17 cellular contexts compared by ENCODE assay signal in genomic region chr2:227180286-227180685, GRCh38. TPM values are rescaled to one million over a fixed set of nuclear protein-coding genes. Genes with fewer than 3 reads are reported as not detected.
DNase-seq lines count a peak whose midpoint lies in the region; ATAC-seq and TF ChIP-seq lines count a peak whose summit lies in the region.
"Had no signal": no experiment of that assay in that cellular context is flagged by ENCODE, and none has a peak within 500 bp of the region (broad histone marks: within the 10 kb centered on the region; RNA-seq: fewer than 3 reads in every experiment).

No MANE protein-coding gene starts in this region.

- BruUV-seq in PC-3 (replicated peaks; lab: Mats Ljungman, UMichigan), result no TSS peak

- H3K9ac ChIP-seq in PC-3 (ENCODE audit: low read length), result no peak overlapping the region
- H3K9ac ChIP-seq in neural progenitor cell, result no peak overlapping the region

- H3K9me3 ChIP-seq in PC-3 (ENCODE audit: low read length) (no peaks in the 10 kb centered on the region), neural progenitor cell (ENCODE audit: low read depth) (no peaks in the 10 kb centered on the region), thyroid gland (no peaks in the 10 kb centered on the region)
- H3K9me3 ChIP-seq: neutrophil, transverse colon had no signal

- no peaks in the 10 kb centered on the region for H3K4me1 ChIP-seq in PC-3 (ENCODE audit: insufficient read depth, low read length)
- peaks cover 5% of the 10 kb centered on the region for H3K4me1 ChIP-seq in neural progenitor cell
- peaks cover 42 to 51% of the 10 kb centered on the region in 2 donors for H3K4me1 ChIP-seq in thyroid gland
- H3K4me1 ChIP-seq: esophagus muscularis mucosa, transverse colon had no signal

- H3K27me3 Mint-ChIP-seq in neural progenitor cell (ENCODE audit: insufficient read depth, low read depth), result no peaks in the 10 kb centered on the region
- no peaks in the 10 kb centered on the region for H3K27me3 Mint-ChIP-seq in activated T-cell treated with anti-CD3 and anti-CD28 coated beads, Interleukin-2, amount 50 U/mL, for 72 hours (ENCODE audit: low read depth)
- peaks cover 3 to 11% of the 10 kb centered on the region in 2 donors for H3K27me3 Mint-ChIP-seq in natural killer cell treated with Interleukin-12 subunit alpha and Interleukin-12 subunit beta and Interleukin-15 and Interleukin-18, amount 100 ng/mL, for 72 hours
- H3K27me3 Mint-ChIP-seq: dendritic cell treated with granulocyte-macrophage colony-stimulating factor and Interleukin-4, amounts not matched to agents 40 ng/mL and 50 ng/mL, for 4 days had no signal

- no peak for TF ChIP-seq CTCF in PC-3 (conservative IDR thresholded peaks at IDR 0.05; ENCODE audit: low read depth, low read length)
- no peak for TF ChIP-seq CTCF in neural progenitor cell (IDR thresholded peaks at IDR 0.05)
- no peak for TF ChIP-seq CTCF in thyroid gland (IDR thresholded peaks at IDR 0.05)

- H3K79me2 ChIP-seq in PC-3 (ENCODE audit: low read length) (no peaks in the 10 kb centered on the region), neural progenitor cell (ENCODE audit: low read depth) (no peaks in the 10 kb centered on the region)

- H3K4me2 ChIP-seq in PC-3 (ENCODE audit: low read length), result no peak overlapping the region
- no peak overlapping the region for H3K4me2 ChIP-seq in neural progenitor cell

- CTCF ChIA-PET in PC-3 (lab: Charles Lee), result no interaction called here

- 15 to 25% methylated on average over 6 of the region's 6 CpGs for WGBS in thyroid gland, 2 donors

- H3K4me3 ChIP-seq in PC-3 (ENCODE audit: low read length), result no peak overlapping the region
- H3K4me3 ChIP-seq in neural progenitor cell, result no peak overlapping the region
- H3K4me3 ChIP-seq in thyroid gland (replicated peaks in 1 of 3), result no peak overlapping the region
- H3K4me3 ChIP-seq: esophagus muscularis mucosa, transverse colon had no signal

- H4K20me1 ChIP-seq in PC-3 (ENCODE audit: low read length), result no peaks in the 10 kb centered on the region
- H4K20me1 ChIP-seq in neural progenitor cell (ENCODE audit: low read depth), result no peaks in the 10 kb centered on the region

- H2AFZ ChIP-seq in PC-3 (ENCODE audit: low read length), result 0 out of 2 replicates have a peak overlapping the region, but pooled peaks have one; percentile 20
- peak overlapping the region; percentile 41 for H2AFZ ChIP-seq in neural progenitor cell (replicated peaks)

- H3K4me1 Mint-ChIP-seq in neural progenitor cell, result peaks cover 9% of the 10 kb centered on the region
- no peaks in the 10 kb centered on the region for H3K4me1 Mint-ChIP-seq in activated T-cell treated with anti-CD3 and anti-CD28 coated beads, Interleukin-2, amount 50 U/mL, for 72 hours (ENCODE audit: low read depth)
- no peaks in the 10 kb centered on the region for H3K4me1 Mint-ChIP-seq in natural killer cell treated with Interleukin-12 subunit alpha and Interleukin-12 subunit beta and Interleukin-15 and Interleukin-18, amount 100 ng/mL, for 72 hours (ENCODE audit: low read depth in 2 of 2)
- H3K4me1 Mint-ChIP-seq: CD4-positive, CD25-positive, alpha-beta regulatory T cell had no signal

- no peaks in the 10 kb centered on the region for H3K36me3 Mint-ChIP-seq in neural progenitor cell
- H3K36me3 Mint-ChIP-seq in activated T-cell treated with anti-CD3 and anti-CD28 coated beads, Interleukin-2, amount 50 U/mL, for 72 hours (ENCODE audit: insufficient read depth in 2 of 2), result no peaks in the 10 kb centered on the region
- no peaks in the 10 kb centered on the region for H3K36me3 Mint-ChIP-seq in natural killer cell treated with Interleukin-12 subunit alpha and Interleukin-12 subunit beta and Interleukin-15 and Interleukin-18, amount 100 ng/mL, for 72 hours
- H3K36me3 Mint-ChIP-seq: CD4-positive, CD25-positive, alpha-beta regulatory T cell had no signal

- H3K36me3 ChIP-seq in PC-3 (ENCODE audit: low read depth, low read length) (no peaks in the 10 kb centered on the region), neural progenitor cell (no peaks in the 10 kb centered on the region), thyroid gland (no peaks in the 10 kb centered on the region)
- H3K36me3 ChIP-seq: esophagus muscularis mucosa, neutrophil, transverse colon had no signal

- DNase-seq in PC-3, result no peak
- peak; percentile 23 for DNase-seq in foreskin melanocyte
- no peak for DNase-seq in neural progenitor cell (ENCODE audit: low spot score)
- peak; percentile 94 to 95 for DNase-seq in thyroid gland
- no peak for DNase-seq in activated T-cell treated with anti-CD3 and anti-CD28 coated beads, Interleukin-2, amount 50 U/mL, for 72 hours
- no peak for DNase-seq in natural killer cell treated with Interleukin-12 subunit alpha and Interleukin-12 subunit beta and Interleukin-15 and Interleukin-18, amount 100 ng/mL, for 72 hours (ENCODE audit: low spot score)
- no peak for DNase-seq in SHP77 (lab: John Stamatoyannopoulos, UW)
- DNase-seq: activated CD4-positive, alpha-beta T cell treated with anti-CD3 and anti-CD28 coated beads for 48 hours; activated T-cell treated with anti-CD3 and anti-CD28 coated beads, Interleukin-2, amount 50 U/mL, for 1 hour; CD4-positive, CD25-positive, alpha-beta regulatory T cell; NCI-H2029; T-helper 9 cell; transverse colon had no signal

- no peaks in the 10 kb centered on the region for H3K9me3 Mint-ChIP-seq in neural progenitor cell
- H3K9me3 Mint-ChIP-seq in activated T-cell treated with anti-CD3 and anti-CD28 coated beads, Interleukin-2, amount 50 U/mL, for 72 hours, result no peaks in the 10 kb centered on the region
- H3K9me3 Mint-ChIP-seq in natural killer cell treated with Interleukin-12 subunit alpha and Interleukin-12 subunit beta and Interleukin-15 and Interleukin-18, amount 100 ng/mL, for 72 hours, result no peaks in the 10 kb centered on the region
- H3K9me3 Mint-ChIP-seq: dendritic cell treated with granulocyte-macrophage colony-stimulating factor and Interleukin-4, amounts not matched to agents 40 ng/mL and 50 ng/mL, for 4 days had no signal

- H3K27ac ChIP-seq in PC-3 (ENCODE audit: low read length), result no peak overlapping the region
- H3K27ac ChIP-seq in neural progenitor cell, result no peak overlapping the region
- H3K27ac ChIP-seq in thyroid gland, result peak overlapping the region; percentile 68 to 86 (median 74)
- H3K27ac ChIP-seq: esophagus muscularis mucosa, neutrophil, transverse colon had no signal

- H3K4me3 Mint-ChIP-seq in neural progenitor cell, result no peak overlapping the region
- H3K4me3 Mint-ChIP-seq in activated T-cell treated with anti-CD3 and anti-CD28 coated beads, Interleukin-2, amount 50 U/mL, for 72 hours, result no peak overlapping the region
- no peak overlapping the region for H3K4me3 Mint-ChIP-seq in natural killer cell treated with Interleukin-12 subunit alpha and Interleukin-12 subunit beta and Interleukin-15 and Interleukin-18, amount 100 ng/mL, for 72 hours
- H3K4me3 Mint-ChIP-seq: CD4-positive, CD25-positive, alpha-beta regulatory T cell; dendritic cell treated with granulocyte-macrophage colony-stimulating factor and Interleukin-4, amounts not matched to agents 40 ng/mL and 50 ng/mL, for 4 days had no signal

- TF ChIP-seq POLR2A in thyroid gland (IDR thresholded peaks at IDR 0.05), result peak in 1 of 2 donors; percentile 56

- ATAC-seq in PC-3, result no peak
- no peak for ATAC-seq in activated T-cell treated with anti-CD3 and anti-CD28 coated beads, Interleukin-2, amount 50 U/mL, for 72 hours (replicated peaks in 1 of 2)
- no peak for ATAC-seq in natural killer cell treated with Interleukin-12 subunit alpha and Interleukin-12 subunit beta and Interleukin-15 and Interleukin-18, amount 100 ng/mL, for 72 hours

- H3K27me3 ChIP-seq in PC-3 (ENCODE audit: low read length), result no peaks in the 10 kb centered on the region
- H3K27me3 ChIP-seq in neural progenitor cell, result no peaks in the 10 kb centered on the region
- no peaks in the 10 kb centered on the region for H3K27me3 ChIP-seq in thyroid gland
- H3K27me3 ChIP-seq: esophagus muscularis mucosa, neutrophil, transverse colon had no signal

- no peak overlapping the region for H3K27ac Mint-ChIP-seq in neural progenitor cell
- no peak overlapping the region for H3K27ac Mint-ChIP-seq in activated T-cell treated with anti-CD3 and anti-CD28 coated beads, Interleukin-2, amount 50 U/mL, for 72 hours
- H3K27ac Mint-ChIP-seq in natural killer cell treated with Interleukin-12 subunit alpha and Interleukin-12 subunit beta and Interleukin-15 and Interleukin-18, amount 100 ng/mL, for 72 hours, result no peak overlapping the region
- H3K27ac Mint-ChIP-seq: CD4-positive, CD25-positive, alpha-beta regulatory T cell; dendritic cell treated with granulocyte-macrophage colony-stimulating factor and Interleukin-4, amounts not matched to agents 40 ng/mL and 50 ng/mL, for 4 days had no signal

- intact Hi-C loops in PC-3 (cut with micrococcal nuclease), result no loop called here
- intact Hi-C loops in thyroid gland (cut with DNase I), result no loop called here

- H3K9me2 ChIP-seq in PC-3 (replicated peaks; ENCODE audit: low read length), result no peaks in the 10 kb centered on the region

- POLR2A ChIA-PET in PC-3 (lab: Charles Lee; ENCODE audit: unreplicated experiment), result no interaction called here

- H3F3A ChIP-seq in PC-3 (ENCODE audit: low read length, unreplicated experiment) (no peaks in the 10 kb centered on the region), neural progenitor cell (ENCODE audit: low read depth) (no peaks in the 10 kb centered on the region)

RNA-seq across cellular contexts. Expression of gene COL4A3, which starts 15.9 kb away (rescaled TPM):
- total RNA-seq in PC-3 (2014; rRNA removed) (0.73 and 0.86 TPM in 2 replicates), neural progenitor cell (ENCODE audit: low replicate concordance) (not detected in 2 replicates), thyroid gland (10 to 100 TPM; 59.7 to 86.5 (median 66.9) TPM)
- total RNA-seq in activated T-cell treated with anti-CD3 and anti-CD28 coated beads, Interleukin-2, amount 50 U/mL, for 72 hours, result under 1 TPM in 1 of 2 donors, not detected in 1; 0.39 TPM
- total RNA-seq in natural killer cell treated with Interleukin-12 subunit alpha and Interleukin-12 subunit beta and Interleukin-15 and Interleukin-18, amount 100 ng/mL, for 72 hours, result under 1 TPM; 0.22 to 0.62 TPM
- total RNA-seq: CD4-positive, CD25-positive, alpha-beta regulatory T cell; lung microvascular endothelial cell had no signal

RNA-seq across cellular contexts. Expression of gene COL4A4, which starts 16.3 kb away (rescaled TPM):
- total RNA-seq in PC-3 (2014; rRNA removed) (0.29 and 0.55 TPM in 2 replicates), neural progenitor cell (ENCODE audit: low replicate concordance) (0.60 and 0.62 TPM in 2 replicates), thyroid gland (10 to 100 TPM; 16.5 to 41.7 (median 34.2) TPM)
- total RNA-seq in activated T-cell treated with anti-CD3 and anti-CD28 coated beads, Interleukin-2, amount 50 U/mL, for 72 hours, result under 1 TPM; 0.02 to 0.16 TPM
- under 1 TPM; 0.11 to 0.62 TPM for total RNA-seq in natural killer cell treated with Interleukin-12 subunit alpha and Interleukin-12 subunit beta and Interleukin-15 and Interleukin-18, amount 100 ng/mL, for 72 hours
- total RNA-seq: CD4-positive, CD25-positive, alpha-beta regulatory T cell; lung microvascular endothelial cell had no signal

Comparison
In these comparisons a context has a peak if more than half of its experiments do, and no peak if none do; other contexts are left out.
1. DNase-seq: peak in foreskin melanocyte (single experiment) and thyroid gland (2 of 2); none in PC-3 (single experiment), neural progenitor cell (single experiment), activated T-cell treated with anti-CD3 and anti-CD28 coated beads, Interleukin-2, amount 50 U/mL, for 72 hours (0 of 2), natural killer cell treated with Interleukin-12 subunit alpha and Interleukin-12 subunit beta and Interleukin-15 and Interleukin-18, amount 100 ng/mL, for 72 hours (single experiment) and SHP77 (0 of 2).
2. H3K27ac ChIP-seq: peak in thyroid gland (3 of 3); none in PC-3 (single experiment) and neural progenitor cell (single experiment).
3. RNA of gene COL4A3, which starts 15.9 kb away (total RNA-seq): 59.7 to 86.5 TPM in thyroid gland; 0.73 to 0.86 TPM in PC-3, 0.22 to 0.62 TPM in natural killer cell treated with Interleukin-12 subunit alpha and Interleukin-12 subunit beta and Interleukin-15 and Interleukin-18, amount 100 ng/mL, for 72 hours, 0.39 TPM in activated T-cell treated with anti-CD3 and anti-CD28 coated beads, Interleukin-2, amount 50 U/mL, for 72 hours and not detected in neural progenitor cell; every median in the first group is over 10 times any median in the second.
4. RNA of gene COL4A4, which starts 16.3 kb away (total RNA-seq): 16.5 to 41.7 TPM in thyroid gland; 0.11 to 0.62 TPM in natural killer cell treated with Interleukin-12 subunit alpha and Interleukin-12 subunit beta and Interleukin-15 and Interleukin-18, amount 100 ng/mL, for 72 hours, 0.60 to 0.62 TPM in neural progenitor cell, 0.29 to 0.55 TPM in PC-3 and 0.02 to 0.16 TPM in activated T-cell treated with anti-CD3 and anti-CD28 coated beads, Interleukin-2, amount 50 U/mL, for 72 hours; every median in the first group is over 10 times any median in the second.